In the genomic region with DNA sequence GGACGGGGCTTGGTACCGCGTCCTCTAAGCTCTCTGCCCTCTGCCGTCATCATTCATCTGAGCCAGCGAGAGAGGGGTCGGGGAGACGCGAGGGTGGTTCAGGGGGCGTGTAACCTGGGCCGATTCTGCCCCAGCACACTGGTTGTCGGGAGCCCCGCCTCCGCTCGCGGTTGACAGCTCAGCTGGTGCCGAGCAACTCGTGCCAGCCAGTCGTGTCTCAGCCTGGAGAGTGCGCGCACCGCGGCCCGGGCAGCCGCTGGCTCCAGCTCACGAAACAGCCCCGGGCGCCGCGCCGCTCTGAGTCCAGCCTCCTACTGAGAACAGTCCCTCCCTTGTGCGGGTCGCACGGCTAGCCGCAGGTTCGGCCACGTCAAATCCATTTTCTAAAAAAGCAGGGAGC, we compare ENCODE assay signal across 8 cellular contexts. TPM values are rescaled to one million over a fixed set of nuclear protein-coding genes. Genes with fewer than 3 reads are reported as not detected.
DNase-seq lines count a peak whose midpoint lies in the region; ATAC-seq and TF ChIP-seq lines count a peak whose summit lies in the region.
"Not testable (repeated sequence)": the region's sequence is repeated elsewhere in the genome, so short reads cannot be mapped to it uniquely, and the experiment has no call there.

A gene (plus strand): TSS at position 209 of the 400 bp plus-strand sequence. CDS start 347 bp downstream, outside the sequence.

- not testable (repeated sequence) for H3K4me1 ChIP-seq in Panc1 (ENCODE audit: control insufficient read depth, insufficient read depth, low read length); fibroblast of lung (ENCODE audit: control insufficient read depth, extremely low read depth, insufficient read depth, low read length); spleen

- not testable (repeated sequence) for H3K36me3 Mint-ChIP-seq in activated CD8-positive, alpha-beta T cell treated with anti-CD3 and anti-CD28 coated beads for 36 hours (ENCODE audit: low read depth); activated naive CD8-positive, alpha-beta T cell

- intact Hi-C loops in Panc1 (cut with micrococcal nuclease; ENCODE audit: unreplicated experiment); activated CD8-positive, alpha-beta T cell treated with anti-CD3 and anti-CD28 coated beads for 36 hours (cut with micrococcal nuclease); spleen (cut with DNase I; ENCODE audit: low total_unique reads): not testable (repeated sequence)

- H3K27ac Mint-ChIP-seq in activated CD8-positive, alpha-beta T cell treated with anti-CD3 and anti-CD28 coated beads for 36 hours; activated naive CD8-positive, alpha-beta T cell; stimulated activated naive CD8-positive, alpha-beta T cell treated with anti-CD3 and anti-CD28 coated beads, Interleukin-15, amount 100 ng/mL, for 72 hours: not testable (repeated sequence)

- not testable (repeated sequence) for TF ChIP-seq CTCF in Panc1 (IDR thresholded peaks at IDR 0.05); activated CD8-positive, alpha-beta T cell treated with anti-CD3 and anti-CD28 coated beads for 36 hours (IDR thresholded peaks at IDR 0.05); fibroblast of lung (conservative IDR thresholded peaks at IDR 0.05 in 1 of 2, IDR thresholded peaks at IDR 0.05 in 1 of 2; ENCODE audit: low read depth in 1 of 2, low read length in 2 of 2); spleen (IDR thresholded peaks at IDR 0.05 in 8 of 11, conservative IDR thresholded peaks at IDR 0.05 in 3 of 11)

- H3K9ac ChIP-seq in fibroblast of lung (ENCODE audit: insufficient read depth, low read length): not testable (repeated sequence)

- not testable (repeated sequence) for H3K27me3 Mint-ChIP-seq in activated CD8-positive, alpha-beta T cell treated with anti-CD3 and anti-CD28 coated beads for 36 hours; activated naive CD8-positive, alpha-beta T cell; stimulated activated naive CD8-positive, alpha-beta T cell treated with anti-CD3 and anti-CD28 coated beads, Interleukin-15, amount 100 ng/mL, for 72 hours

- H3K9me3 Mint-ChIP-seq in activated CD8-positive, alpha-beta T cell treated with anti-CD3 and anti-CD28 coated beads for 36 hours; activated naive CD8-positive, alpha-beta T cell (ENCODE audit: low read depth); stimulated activated naive CD8-positive, alpha-beta T cell treated with anti-CD3 and anti-CD28 coated beads, Interleukin-15, amount 100 ng/mL, for 72 hours: not testable (repeated sequence)

- H3K4me3 ChIP-seq in Panc1 (ENCODE audit: low read depth in 2 of 2, low read length in 2 of 2); fibroblast of lung (replicated peaks in 1 of 4; ENCODE audit: control extremely low read depth in 1 of 4, insufficient read depth in 1 of 4, low read depth in 3 of 4, low read length in 4 of 4); spleen: not testable (repeated sequence)

- peak; percentile 86 for ATAC-seq in Panc1
- ATAC-seq in activated CD8-positive, alpha-beta T cell treated with anti-CD3 and anti-CD28 coated beads for 36 hours: peak; percentile 84
- ATAC-seq in stimulated activated naive CD8-positive, alpha-beta T cell treated with anti-CD3 and anti-CD28 coated beads, Interleukin-15, amount 100 ng/mL, for 72 hours: peak; percentile 94

- not testable (repeated sequence) for H3K36me3 ChIP-seq in Panc1 (ENCODE audit: control insufficient read depth, insufficient read depth, low read length); fibroblast of lung (ENCODE audit: control insufficient read depth, insufficient read depth, low read length); spleen

- H4K20me1 ChIP-seq in fibroblast of lung (ENCODE audit: control insufficient read depth, extremely low read depth, insufficient read depth, low read length): not testable (repeated sequence)

- not testable (repeated sequence) for DNase-seq in Caki2 (ENCODE audit: low read depth); Panc1 (ENCODE audit: low read depth, low spot score); fibroblast of lung (ENCODE audit: low read depth in 2 of 2); mesenteric fat pad (ENCODE audit: low spot score)
- DNase-seq in activated CD8-positive, alpha-beta T cell treated with anti-CD3 and anti-CD28 coated beads for 36 hours: peak; percentile 43
- peak; percentile 72 for DNase-seq in spleen
- DNase-seq in stimulated activated naive CD8-positive, alpha-beta T cell treated with anti-CD3 and anti-CD28 coated beads, Interleukin-15, amount 100 ng/mL, for 72 hours: peak; percentile 34 to 35

- CTCF ChIA-PET in Panc1 (lab: Charles Lee); activated CD8-positive, alpha-beta T cell treated with anti-CD3 and anti-CD28 coated beads for 36 hours (lab: Charles Lee): not testable (repeated sequence)

- H3K4me2 ChIP-seq in fibroblast of lung (ENCODE audit: extremely low read depth, insufficient read depth, low read length): not testable (repeated sequence)

- not testable (repeated sequence) for H3K27ac ChIP-seq in Panc1 (ENCODE audit: low read length); fibroblast of lung (ENCODE audit: insufficient read depth, low read length); spleen

- WGBS in spleen, 5 donors: 0 to 1% (median 0%) methylated on average over 2 to 15 of the region's 36 CpGs; no CpG with 5 or more reads in 2 of the 5 donors

- BruUV-seq in Panc1 (replicated peaks; lab: Mats Ljungman, UMichigan): not testable (repeated sequence)

- not testable (repeated sequence) for H3K4me3 Mint-ChIP-seq in activated CD8-positive, alpha-beta T cell treated with anti-CD3 and anti-CD28 coated beads for 36 hours
- peak within 1 kb of the TSS; percentile 61 for H3K4me3 Mint-ChIP-seq in activated naive CD8-positive, alpha-beta T cell
- peak within 1 kb of the TSS; percentile 69 to 82 for H3K4me3 Mint-ChIP-seq in stimulated activated naive CD8-positive, alpha-beta T cell treated with anti-CD3 and anti-CD28 coated beads, Interleukin-15, amount 100 ng/mL, for 72 hours

- in situ Hi-C loops in Caki2 (cut with HindIII; ENCODE audit: low pct_unique_long_range_greater_than_20kb, low sequenced_read_pairs); Panc1 (cut with HindIII; ENCODE audit: low pct_unique_long_range_greater_than_20kb, low sequenced_read_pairs): not testable (repeated sequence)

- POLR2A ChIA-PET in Panc1 (lab: Charles Lee); activated CD8-positive, alpha-beta T cell treated with anti-CD3 and anti-CD28 coated beads for 36 hours (lab: Charles Lee): not testable (repeated sequence)

- TF ChIP-seq POLR2A in spleen (IDR thresholded peaks at IDR 0.05): not testable (repeated sequence)

- not testable (repeated sequence) for H3K27me3 ChIP-seq in Panc1 (ENCODE audit: control insufficient read depth, insufficient read depth, low read length); fibroblast of lung (ENCODE audit: control insufficient read depth, insufficient read depth, low read length); spleen (replicated peaks in 1 of 7)

- H2AFZ ChIP-seq in fibroblast of lung (ENCODE audit: low read length): not testable (repeated sequence)

- H3K4me1 Mint-ChIP-seq in activated CD8-positive, alpha-beta T cell treated with anti-CD3 and anti-CD28 coated beads for 36 hours (ENCODE audit: low read depth); activated naive CD8-positive, alpha-beta T cell (ENCODE audit: low read depth); stimulated activated naive CD8-positive, alpha-beta T cell treated with anti-CD3 and anti-CD28 coated beads, Interleukin-15, amount 100 ng/mL, for 72 hours: not testable (repeated sequence)

- not testable (repeated sequence) for H3K9me3 ChIP-seq in Panc1 (ENCODE audit: control insufficient read depth, insufficient read depth, low read depth, low read length); fibroblast of lung (ENCODE audit: control insufficient read depth, insufficient read depth, low read depth, low read length); spleen

- not testable (repeated sequence) for H3K79me2 ChIP-seq in fibroblast of lung (ENCODE audit: control insufficient read depth, insufficient read depth, low read length)

RNA-seq across cellular contexts. Expression of the gene that starts here (rescaled TPM):
- 15.0 and 27.0 TPM in 2 replicates for total RNA-seq in Caki2 (2014; rRNA removed; shearing (Covaris generic); ENCODE audit: low replicate concordance)
- total RNA-seq in Panc1 (2021; ENCODE audit: unreplicated experiment) (13.6 TPM), fibroblast of lung (116 and 259 TPM in 2 replicates), mesenteric fat pad (126 TPM), spleen (10 to 100 TPM; 37.2 to 91.3 (median 49.2) TPM)
- polyA plus RNA-seq in Panc1 (2012; ENCODE audit: insufficient read length): 9.6 TPM
- 10 to 100 TPM; 19.6 to 19.8 TPM for total RNA-seq in activated CD8-positive, alpha-beta T cell treated with anti-CD3 and anti-CD28 coated beads for 36 hours
- polyA plus RNA-seq in fibroblast of lung (105 and 121 TPM in 2 replicates), spleen (10 to 100 TPM; 10.1 to 18.1 (median 10.3) TPM)
- 89.1 and 93.3 TPM in 2 replicates for polyA plus RNA-seq in fibroblast of lung (2012)
- 102 and 144 TPM in 2 replicates for polyA minus RNA-seq in fibroblast of lung (ENCODE audit: low replicate concordance)

Comparison
In these comparisons a context has a peak if more than half of its experiments do, and no peak if none do; other contexts are left out.
1. RNA of the gene that starts here (polyA plus RNA-seq): 89.1 to 121 TPM in fibroblast of lung; 10.1 to 18.1 TPM in spleen; every median in the first group is over 4 times any median in the second.
2. Peak in every context shown above with its lines, with median percentiles within 50 percentile points of each other: ATAC-seq.